8 cellular contexts compared by ENCODE assay signal in the genomic region with DNA sequence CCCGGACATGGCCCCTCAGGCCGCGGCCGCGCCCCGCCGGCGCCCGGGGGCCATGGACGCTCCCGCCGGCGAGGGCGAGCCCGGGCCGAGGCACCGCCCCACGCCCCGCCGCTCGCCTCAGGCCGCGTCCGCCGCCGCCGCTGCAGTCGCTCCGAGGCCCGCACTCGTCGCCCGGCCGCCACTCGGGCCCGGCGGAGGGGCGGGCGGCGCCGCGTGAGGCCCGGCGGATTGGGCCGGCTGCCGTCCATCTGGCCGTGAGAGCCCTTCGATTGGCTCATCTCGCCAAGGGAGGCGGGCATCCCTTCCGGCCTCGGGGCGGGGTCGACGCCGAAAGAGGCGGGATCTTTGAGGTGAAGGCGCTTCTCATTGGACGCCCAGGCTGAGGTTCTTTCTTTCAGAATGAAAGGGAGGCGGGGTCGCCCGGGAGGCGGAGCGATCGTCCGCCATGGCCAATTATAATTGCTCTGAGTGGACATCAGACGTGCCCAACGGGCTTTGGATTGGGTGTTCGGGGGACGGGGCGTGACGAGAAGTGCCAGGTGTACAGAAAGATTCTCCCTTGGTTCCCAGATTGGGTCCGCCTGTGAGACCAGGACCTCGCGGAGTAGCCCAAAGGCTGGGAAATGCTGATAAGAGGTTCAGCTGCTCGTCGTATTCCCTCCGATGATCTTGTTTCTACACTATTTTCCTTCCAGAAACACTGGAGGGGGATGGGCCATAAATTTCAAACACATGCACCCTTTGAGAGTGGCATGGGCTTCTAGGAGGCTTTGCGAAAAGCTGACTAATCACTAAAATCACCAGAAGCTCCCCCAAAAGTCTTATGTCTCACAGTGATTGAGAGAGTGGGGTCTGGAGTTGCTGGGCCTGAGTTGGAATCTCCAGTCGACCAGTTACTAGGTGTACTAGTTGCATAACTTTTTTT. TPM values are rescaled to one million over a fixed set of nuclear protein-coding genes. Genes with fewer than 3 reads are reported as not detected.
DNase-seq lines count a peak whose midpoint lies in the region; ATAC-seq and TF ChIP-seq lines count a peak whose summit lies in the region.

A gene with protein sequence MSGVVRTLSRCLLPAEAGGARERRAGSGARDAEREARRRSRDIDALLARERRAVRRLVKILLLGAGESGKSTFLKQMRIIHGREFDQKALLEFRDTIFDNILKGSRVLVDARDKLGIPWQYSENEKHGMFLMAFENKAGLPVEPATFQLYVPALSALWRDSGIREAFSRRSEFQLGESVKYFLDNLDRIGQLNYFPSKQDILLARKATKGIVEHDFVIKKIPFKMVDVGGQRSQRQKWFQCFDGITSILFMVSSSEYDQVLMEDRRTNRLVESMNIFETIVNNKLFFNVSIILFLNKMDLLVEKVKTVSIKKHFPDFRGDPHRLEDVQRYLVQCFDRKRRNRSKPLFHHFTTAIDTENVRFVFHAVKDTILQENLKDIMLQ (minus strand): TSS at position 156 of the 925 bp plus-strand sequence. CDS start 147 bp downstream, at position 9.

- ATAC-seq in HG02610 (IDR thresholded peaks at IDR 0.05; ENCODE audit: unreplicated experiment) = peak; percentile 95
- ATAC-seq in activated naive CD4-positive, alpha-beta T cell treated with anti-CD3 and anti-CD28 coated beads, Interleukin-2, amount 50 U/mL, for 72 hours = peak; percentile 94 to 95

- H3K36me3 Mint-ChIP-seq in activated naive CD4-positive, alpha-beta T cell treated with anti-CD3 and anti-CD28 coated beads, Interleukin-2, amount 50 U/mL, for 72 hours = peaks cover 0 to 6% of the 10 kb centered on the region in 2 donors
- peaks cover 15% of the 10 kb centered on the region for H3K36me3 Mint-ChIP-seq in osteocyte (ENCODE audit: unreplicated experiment)

- peaks cover 0 to 7% of the 10 kb centered on the region in 2 donors for H3K9me3 Mint-ChIP-seq in activated naive CD4-positive, alpha-beta T cell treated with anti-CD3 and anti-CD28 coated beads, Interleukin-2, amount 50 U/mL, for 72 hours
- no peaks in the 10 kb centered on the region for H3K9me3 Mint-ChIP-seq in osteocyte (ENCODE audit: unreplicated experiment)

- 2% methylated on average over 80 of the region's 80 CpGs for WGBS in thymus

- H3K27me3 Mint-ChIP-seq in osteocyte (ENCODE audit: unreplicated experiment) = no peaks in the 10 kb centered on the region

- peaks cover 34% of the 10 kb centered on the region for H3K4me1 Mint-ChIP-seq in osteocyte (ENCODE audit: unreplicated experiment)

- H3K4me3 Mint-ChIP-seq in osteocyte (ENCODE audit: unreplicated experiment) = peak within 1 kb of the TSS; percentile 83

- no peaks in the 10 kb centered on the region for H3K36me3 ChIP-seq in thymus (ENCODE audit: control insufficient read depth, insufficient read depth)

- H3K27me3 ChIP-seq in thymus (ENCODE audit: control insufficient read depth, insufficient read depth) = no peaks in the 10 kb centered on the region

- peak within 1 kb of the TSS; percentile 62 to 77 for H3K27ac Mint-ChIP-seq in activated naive CD4-positive, alpha-beta T cell treated with anti-CD3 and anti-CD28 coated beads, Interleukin-2, amount 50 U/mL, for 72 hours
- H3K27ac Mint-ChIP-seq in osteocyte (ENCODE audit: unreplicated experiment) = peak within 1 kb of the TSS; percentile 78

- peaks cover 7% of the 10 kb centered on the region for H3K4me1 ChIP-seq in thymus (ENCODE audit: control insufficient read depth, insufficient read depth, low read length)

- no peak for TF ChIP-seq CTCF in osteocyte (IDR thresholded peaks at IDR 0.05)

- H3K27ac ChIP-seq in thymus (ENCODE audit: low read depth) = peak within 1 kb of the TSS; percentile 11

- peak within 1 kb of the TSS; percentile 72 for H3K4me3 ChIP-seq in GM08714 (ENCODE audit: low read length)
- H3K4me3 ChIP-seq in thymus (ENCODE audit: low read length) = peak within 1 kb of the TSS; percentile 74

- peak; percentile 99 for DNase-seq in NCI-H1092 treated with DMSO at 0.1 percent for 48 hours (lab: John Stamatoyannopoulos, UW)
- DNase-seq in SKM-1 (lab: John Stamatoyannopoulos, UW; ENCODE audit: unreplicated experiment) = peak; percentile 85
- peak; percentile 99 for DNase-seq in activated naive CD4-positive, alpha-beta T cell treated with anti-CD3 and anti-CD28 coated beads, Interleukin-2, amount 50 U/mL, for 72 hours (ENCODE audit: low spot score in 2 of 2)
- peak; percentile 99 for DNase-seq in glomerular visceral epithelial cell (ENCODE audit: extremely low spot score)
- peak; percentile 100 for DNase-seq in osteocyte (ENCODE audit: extremely low spot score, unreplicated experiment)

- H3K9me3 ChIP-seq in thymus (ENCODE audit: control insufficient read depth) = no peaks in the 10 kb centered on the region

RNA-seq across cellular contexts. Expression of the gene that starts here (rescaled TPM):
- 10 to 100 TPM; 16.7 to 19.8 TPM for total RNA-seq in activated naive CD4-positive, alpha-beta T cell treated with anti-CD3 and anti-CD28 coated beads, Interleukin-2, amount 50 U/mL, for 72 hours
- 68.8 and 69.5 TPM in 2 replicates for total RNA-seq in osteocyte
- polyA plus RNA-seq in thymus = 11.9 TPM

Comparison
In these comparisons a context has a peak if more than half of its experiments do, and no peak if none do; other contexts are left out.
1. Peak in every context shown above with its lines: DNase-seq, ATAC-seq, H3K4me3 ChIP-seq and H3K27ac ChIP-seq.